ENCODE assay signal across 16 cellular contexts in genomic region chr5:69454460-69455249, GRCh38. TPM values are rescaled to one million over a fixed set of nuclear protein-coding genes. Genes with fewer than 3 reads are reported as not detected.
DNase-seq lines count a peak whose midpoint lies in the region; ATAC-seq and TF ChIP-seq lines count a peak whose summit lies in the region.
"Had no signal": no experiment of that assay in that cellular context is flagged by ENCODE, and none has a peak within 500 bp of the region (broad histone marks: within the 10 kb centered on the region; RNA-seq: fewer than 3 reads in every experiment).

No MANE protein-coding gene starts in this region.

- H3K23ac ChIP-seq in trophoblast cell (ENCODE audit: low read length), result no peak overlapping the region

- H3K4ac ChIP-seq in trophoblast cell (ENCODE audit: low read depth, low read length), result no peak overlapping the region

- H4K12ac ChIP-seq in trophoblast cell (ENCODE audit: low read depth, low read length), result no peak overlapping the region

- DNase-seq in H7 (peak; percentile 15), trophoblast cell (peak; percentile 37 to 53), G401 (ENCODE audit: low spot score) (no peak)
- DNase-seq: activated CD4-positive, alpha-beta T cell treated with anti-CD3 and anti-CD28 coated beads, Interleukin-2, amount 50 U/mL, for 4 hours; activated naive CD4-positive, alpha-beta T cell treated with Interleukin-2 at 50 U/mL for 16 hours; anterior cingulate cortex; hippocampal formation; NCI-H1694 treated with DMSO at 0.1 percent for 48 hours; NCI-H446; occipital lobe had no signal

- 0 out of 2 replicates have a peak overlapping the region, but pooled peaks have one; percentile 9 for H3K27ac ChIP-seq in VCaP
- H3K27ac ChIP-seq in liver (ENCODE audit: low read depth in 1 of 2, low read length in 2 of 2), result peak overlapping the region; percentile 82 to 86
- no peak overlapping the region for H3K27ac ChIP-seq in trophoblast cell (ENCODE audit: low read depth, low read length)

- no peak overlapping the region for H2BK5ac ChIP-seq in trophoblast cell (ENCODE audit: low read depth, low read length, poor library complexity)

- H3K4me2 ChIP-seq in trophoblast cell (ENCODE audit: low read length), result no peak overlapping the region

- H2AK5ac ChIP-seq in trophoblast cell (ENCODE audit: low read length), result no peak overlapping the region

- H3K36me3 ChIP-seq in H7 (replicated peaks; ENCODE audit: control insufficient read depth, insufficient read depth, low read length) (no peaks in the 10 kb centered on the region), liver (ENCODE audit: control insufficient read depth in 4 of 4, insufficient read depth in 3 of 4, low read depth in 1 of 4, low read length in 3 of 4) (no peaks in the 10 kb centered on the region), trophoblast cell (ENCODE audit: control insufficient read depth in 1 of 2, insufficient read depth in 2 of 2, low read length in 2 of 2) (no peaks in the 10 kb centered on the region)

- H3K9ac ChIP-seq in liver (ENCODE audit: low read depth in 1 of 2, low read length in 2 of 2) (peak overlapping the region; percentile 61 to 65), trophoblast cell (ENCODE audit: low read length) (no peak overlapping the region)

- H3K9me3 ChIP-seq in liver (ENCODE audit: control insufficient read depth in 4 of 4, low read length in 3 of 4) (no peaks in the 10 kb centered on the region), trophoblast cell (ENCODE audit: insufficient read depth, low read depth, low read length) (no peaks in the 10 kb centered on the region)

- H4K8ac ChIP-seq in trophoblast cell (ENCODE audit: low read depth, low read length), result no peak overlapping the region

- no peaks in the 10 kb centered on the region for H3K79me1 ChIP-seq in trophoblast cell (ENCODE audit: low read length)

- H3K79me2 ChIP-seq in trophoblast cell (ENCODE audit: control insufficient read depth, insufficient read depth, low read length, poor library complexity), result no peaks in the 10 kb centered on the region

- in situ Hi-C loops in G401 (cut with HindIII; ENCODE audit: low sequenced_read_pairs), result no loop called here

- no peak for TF ChIP-seq CTCF in VCaP (conservative IDR thresholded peaks at IDR 0.05)
- TF ChIP-seq CTCF in liver (IDR thresholded peaks at IDR 0.05; ENCODE audit: low read depth, low read length, missing input control), result no peak

- no peak overlapping the region for H3K18ac ChIP-seq in trophoblast cell (ENCODE audit: low read length)

- no peak for ATAC-seq in HG02759 (IDR thresholded peaks at IDR 0.05; ENCODE audit: unreplicated experiment)
- no peak for ATAC-seq in HG03521 (IDR thresholded peaks at IDR 0.05; ENCODE audit: unreplicated experiment)
- ATAC-seq in GM18909 (IDR thresholded peaks at IDR 0.05; ENCODE audit: poor library complexity, unreplicated experiment), result no peak
- ATAC-seq: Right ventricle myocardium inferior had no signal

- H4K91ac ChIP-seq in trophoblast cell (ENCODE audit: low read depth, low read length), result no peak overlapping the region

- H3K4me1 ChIP-seq in liver (ENCODE audit: control insufficient read depth in 4 of 4, insufficient read depth in 4 of 4, low read length in 3 of 4) (peaks cover 4 to 34% (median 20%) of the 10 kb centered on the region in 4 donors), trophoblast cell (ENCODE audit: control insufficient read depth in 1 of 2, insufficient read depth in 2 of 2, low read length in 2 of 2) (no peaks in the 10 kb centered on the region)

- peak in 1 of 2 donors; percentile 33 for TF ChIP-seq RAD21 in liver (IDR thresholded peaks at IDR 0.05)

- H3K27me3 ChIP-seq in H7 (ENCODE audit: control insufficient read depth, insufficient read depth, low read length) (no peaks in the 10 kb centered on the region), liver (ENCODE audit: control insufficient read depth in 4 of 4, insufficient read depth in 4 of 4, low read length in 3 of 4) (no peaks in the 10 kb centered on the region), trophoblast cell (ENCODE audit: insufficient read depth, low read length) (no peaks in the 10 kb centered on the region)

- H2BK120ac ChIP-seq in trophoblast cell (ENCODE audit: insufficient read depth, low read length, poor library complexity), result no peak overlapping the region

- 32% methylated on average over 8 of the region's 8 CpGs for WGBS in liver
- no CpG with 5 or more reads among the region's 8 CpGs for WGBS in trophoblast cell (ENCODE audit: extremely low coverage, insufficient coverage, insufficient read length)

- no peak overlapping the region for H2BK12ac ChIP-seq in trophoblast cell (ENCODE audit: low read length)

- H3K14ac ChIP-seq in trophoblast cell (ENCODE audit: low read length), result no peak overlapping the region

- peak overlapping the region; percentile 12; the same call in 1 of the 2 replicates for H3K4me3 ChIP-seq in H7 (ENCODE audit: insufficient read depth, low read depth, low read length)
- H3K4me3 ChIP-seq in liver (ENCODE audit: low read depth in 1 of 3, low read length in 3 of 3), result peak overlapping the region in 1 of 3 donors; percentile 3
- no peak overlapping the region for H3K4me3 ChIP-seq in trophoblast cell (ENCODE audit: low read depth, low read length)

- no peak overlapping the region for H2AFZ ChIP-seq in trophoblast cell (ENCODE audit: insufficient read depth, low read length, poor library complexity)

TF ChIP-seq in liver, 16 proteins besides CTCF, POLR2A, EP300 and RAD21 (continues in another document):
- TF ChIP-seq, protein P1, sequence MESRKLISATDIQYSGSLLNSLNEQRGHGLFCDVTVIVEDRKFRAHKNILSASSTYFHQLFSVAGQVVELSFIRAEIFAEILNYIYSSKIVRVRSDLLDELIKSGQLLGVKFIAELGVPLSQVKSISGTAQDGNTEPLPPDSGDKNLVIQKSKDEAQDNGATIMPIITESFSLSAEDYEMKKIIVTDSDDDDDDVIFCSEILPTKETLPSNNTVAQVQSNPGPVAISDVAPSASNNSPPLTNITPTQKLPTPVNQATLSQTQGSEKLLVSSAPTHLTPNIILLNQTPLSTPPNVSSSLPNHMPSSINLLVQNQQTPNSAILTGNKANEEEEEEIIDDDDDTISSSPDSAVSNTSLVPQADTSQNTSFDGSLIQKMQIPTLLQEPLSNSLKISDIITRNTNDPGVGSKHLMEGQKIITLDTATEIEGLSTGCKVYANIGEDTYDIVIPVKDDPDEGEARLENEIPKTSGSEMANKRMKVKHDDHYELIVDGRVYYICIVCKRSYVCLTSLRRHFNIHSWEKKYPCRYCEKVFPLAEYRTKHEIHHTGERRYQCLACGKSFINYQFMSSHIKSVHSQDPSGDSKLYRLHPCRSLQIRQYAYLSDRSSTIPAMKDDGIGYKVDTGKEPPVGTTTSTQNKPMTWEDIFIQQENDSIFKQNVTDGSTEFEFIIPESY (IDR thresholded peaks at IDR 0.05), result no peak
- no peak for TF ChIP-seq ATF3 (IDR thresholded peaks at IDR 0.05)
- TF ChIP-seq RXRA (IDR thresholded peaks at IDR 0.05), result peak in 1 of 2 donors; percentile 19
- TF ChIP-seq, protein P2, sequence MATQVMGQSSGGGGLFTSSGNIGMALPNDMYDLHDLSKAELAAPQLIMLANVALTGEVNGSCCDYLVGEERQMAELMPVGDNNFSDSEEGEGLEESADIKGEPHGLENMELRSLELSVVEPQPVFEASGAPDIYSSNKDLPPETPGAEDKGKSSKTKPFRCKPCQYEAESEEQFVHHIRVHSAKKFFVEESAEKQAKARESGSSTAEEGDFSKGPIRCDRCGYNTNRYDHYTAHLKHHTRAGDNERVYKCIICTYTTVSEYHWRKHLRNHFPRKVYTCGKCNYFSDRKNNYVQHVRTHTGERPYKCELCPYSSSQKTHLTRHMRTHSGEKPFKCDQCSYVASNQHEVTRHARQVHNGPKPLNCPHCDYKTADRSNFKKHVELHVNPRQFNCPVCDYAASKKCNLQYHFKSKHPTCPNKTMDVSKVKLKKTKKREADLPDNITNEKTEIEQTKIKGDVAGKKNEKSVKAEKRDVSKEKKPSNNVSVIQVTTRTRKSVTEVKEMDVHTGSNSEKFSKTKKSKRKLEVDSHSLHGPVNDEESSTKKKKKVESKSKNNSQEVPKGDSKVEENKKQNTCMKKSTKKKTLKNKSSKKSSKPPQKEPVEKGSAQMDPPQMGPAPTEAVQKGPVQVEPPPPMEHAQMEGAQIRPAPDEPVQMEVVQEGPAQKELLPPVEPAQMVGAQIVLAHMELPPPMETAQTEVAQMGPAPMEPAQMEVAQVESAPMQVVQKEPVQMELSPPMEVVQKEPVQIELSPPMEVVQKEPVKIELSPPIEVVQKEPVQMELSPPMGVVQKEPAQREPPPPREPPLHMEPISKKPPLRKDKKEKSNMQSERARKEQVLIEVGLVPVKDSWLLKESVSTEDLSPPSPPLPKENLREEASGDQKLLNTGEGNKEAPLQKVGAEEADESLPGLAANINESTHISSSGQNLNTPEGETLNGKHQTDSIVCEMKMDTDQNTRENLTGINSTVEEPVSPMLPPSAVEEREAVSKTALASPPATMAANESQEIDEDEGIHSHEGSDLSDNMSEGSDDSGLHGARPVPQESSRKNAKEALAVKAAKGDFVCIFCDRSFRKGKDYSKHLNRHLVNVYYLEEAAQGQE (IDR thresholded peaks at IDR 0.05), result no peak
- peak; percentile 37 for TF ChIP-seq SP1 (IDR thresholded peaks at IDR 0.05)
- TF ChIP-seq NR2F2 (IDR thresholded peaks at IDR 0.05), result no peak
- TF ChIP-seq YY1 (IDR thresholded peaks at IDR 0.05), result no peak
- no peak for TF ChIP-seq EGR1 (IDR thresholded peaks at IDR 0.05; ENCODE audit: low read depth in 2 of 2)
- no peak for TF ChIP-seq GABPA (IDR thresholded peaks at IDR 0.05 in 1 of 2, conservative IDR thresholded peaks at IDR 0.05 in 1 of 2)
- TF ChIP-seq JUND (IDR thresholded peaks at IDR 0.05), result no peak
- peak; percentile 43 for TF ChIP-seq TAF1 (conservative IDR thresholded peaks at IDR 0.05)
- TF ChIP-seq MAX (IDR thresholded peaks at IDR 0.05), result peak; percentile 27
- TF ChIP-seq FOXA1 (IDR thresholded peaks at IDR 0.05), result no peak
- no peak for TF ChIP-seq HNF4G (IDR thresholded peaks at IDR 0.05)

RNA-seq across cellular contexts. Expression of gene OCLN, which starts 37.9 kb away (rescaled TPM):
- 33.3 and 39.9 TPM in 2 replicates for total RNA-seq in H7 (2014; rRNA removed; shearing (Covaris generic))
- 10 to 100 TPM; 25.9 to 53.9 TPM for total RNA-seq in liver
- polyA plus RNA-seq in liver, result 10 to 100 TPM in 1 of 2 donors, 1 to 10 TPM in 1; 9.9 to 12.2 TPM
- polyA plus RNA-seq in trophoblast cell (2013), result 11.7 and 11.9 TPM in 2 replicates
- total RNA-seq in G401 (2014; rRNA removed; shearing (Covaris generic)), result 3.3 and 7.8 TPM in 2 replicates

RNA-seq across cellular contexts. Expression of gene MARVELD2, which starts 39.7 kb away (rescaled TPM):
- 15.6 and 19.9 TPM in 2 replicates for total RNA-seq in H7 (2014; rRNA removed; shearing (Covaris generic))
- 10 to 100 TPM; 13.1 to 20.2 TPM for total RNA-seq in liver
- polyA plus RNA-seq in liver, result 10 to 100 TPM in 1 of 2 donors, 1 to 10 TPM in 1; 9.4 to 11.5 TPM
- polyA plus RNA-seq in trophoblast cell (2013), result 15.3 and 16.2 TPM in 2 replicates
- not detected in 2 replicates for total RNA-seq in G401 (2014; rRNA removed; shearing (Covaris generic))

Comparison
In these comparisons a context has a peak if more than half of its experiments do, and no peak if none do; other contexts are left out.
1. RNA of gene MARVELD2, which starts 39.7 kb away (total RNA-seq): 13.1 to 20.2 TPM in liver and 15.6 to 19.9 TPM in H7; not detected in G401; every median in the first group is over 10 times any median in the second.